Comparison of ENCODE assay signal across 11 cellular contexts in genomic region chr1:27598288-27598687, GRCh38. TPM values are rescaled to one million over a fixed set of nuclear protein-coding genes. Genes with fewer than 3 reads are reported as not detected.
DNase-seq lines count a peak whose midpoint lies in the region; TF ChIP-seq lines count a peak whose summit lies in the region.
"Had no signal": no experiment of that assay in that cellular context is flagged by ENCODE, and none has a peak within 500 bp of the region (broad histone marks: within the 10 kb centered on the region; RNA-seq: fewer than 3 reads in every experiment).

No MANE protein-coding gene starts in this region.

- 8% methylated on average over 2 of the region's 3 CpGs for WGBS in esophagus muscularis mucosa

- H3K27me3 Mint-ChIP-seq in T-helper 2 cell treated with Interferon-gamma antibody and Interleukin-4, amounts not matched to agents 5 μg/mL and 100 μg/mL, for 36 hours (ENCODE audit: low read depth), result no peaks in the 10 kb centered on the region

- peaks cover 33% of the 10 kb centered on the region for H3K4me1 Mint-ChIP-seq in T-helper 2 cell treated with Interferon-gamma antibody and Interleukin-4, amounts not matched to agents 5 μg/mL and 100 μg/mL, for 36 hours (ENCODE audit: low read depth)

- TF ChIP-seq EP300 in esophagus muscularis mucosa (IDR thresholded peaks at IDR 0.05), result no peak

- H3K36me3 Mint-ChIP-seq in T-helper 2 cell treated with Interferon-gamma antibody and Interleukin-4, amounts not matched to agents 5 μg/mL and 100 μg/mL, for 36 hours (ENCODE audit: low read depth), result no peaks in the 10 kb centered on the region
- H3K36me3 Mint-ChIP-seq: CD8-positive, alpha-beta T cell had no signal

- H3K9me3 ChIP-seq in esophagus muscularis mucosa (no peaks in the 10 kb centered on the region), osteoblast (ENCODE audit: low read depth, low read length) (no peaks in the 10 kb centered on the region)
- H3K9me3 ChIP-seq: neutrophil had no signal

- H3K79me2 ChIP-seq in osteoblast (ENCODE audit: insufficient read depth, low read length), result peaks cover 99% of the 10 kb centered on the region

- no peak overlapping the region for H3K4me3 Mint-ChIP-seq in T-helper 2 cell treated with Interferon-gamma antibody and Interleukin-4, amounts not matched to agents 5 μg/mL and 100 μg/mL, for 36 hours

- H3K4me1 ChIP-seq in esophagus muscularis mucosa (peaks cover 87 to 97% (median 95%) of the 10 kb centered on the region in 4 donors), osteoblast (ENCODE audit: insufficient read depth, low read length) (peaks cover 62% of the 10 kb centered on the region)

- H3K27me3 ChIP-seq in esophagus muscularis mucosa (no peaks in the 10 kb centered on the region), osteoblast (ENCODE audit: insufficient read depth, low read length) (no peaks in the 10 kb centered on the region)

- DNase-seq in AG20443 (ENCODE audit: low spot score) (peak; percentile 53), NCI-H82 treated with DMSO at 0.1 percent for 48 hours (lab: John Stamatoyannopoulos, UW; ENCODE audit: unreplicated experiment) (peak; percentile 50), esophagus muscularis mucosa (ENCODE audit: extremely low spot score) (no peak), osteoblast (ENCODE audit: insufficient read length, low spot score, missing footprints) (peak; percentile 93), DMS153 (lab: John Stamatoyannopoulos, UW) (no peak), cerebellar cortex (ENCODE audit: low spot score) (no peak), COLO829 (ENCODE audit: low spot score) (no peak)
- no peak for DNase-seq in T-helper 2 cell treated with Interferon-gamma antibody and Interleukin-4, amounts not matched to agents 5 μg/mL and 100 μg/mL, for 36 hours (ENCODE audit: low spot score)
- DNase-seq: CD8-positive, alpha-beta T cell; NCI-H2081 treated with DMSO at 0.1 percent for 48 hours had no signal

- TF ChIP-seq CTCF in esophagus muscularis mucosa (IDR thresholded peaks at IDR 0.05) (no peak), osteoblast (IDR thresholded peaks at IDR 0.05; ENCODE audit: extremely low read depth, low read depth, low read length) (no peak)

- peak overlapping the region; percentile 68 for H3K4me2 ChIP-seq in osteoblast (ENCODE audit: insufficient read depth, low read length)

- H3K27ac Mint-ChIP-seq in T-helper 2 cell treated with Interferon-gamma antibody and Interleukin-4, amounts not matched to agents 5 μg/mL and 100 μg/mL, for 36 hours, result no peak overlapping the region
- H3K27ac Mint-ChIP-seq: CD8-positive, alpha-beta T cell had no signal

- peak overlapping the region; percentile 96 to 99 (median 97) for H3K27ac ChIP-seq in esophagus muscularis mucosa (replicated peaks in 1 of 4)
- no peak overlapping the region for H3K27ac ChIP-seq in osteoblast (ENCODE audit: low read depth, low read length)
- H3K27ac ChIP-seq: neutrophil had no signal

- H3K4me3 ChIP-seq in esophagus muscularis mucosa (peak overlapping the region in 1 of 4 donors; percentile 15), osteoblast (ENCODE audit: insufficient read depth, low read length) (no peak overlapping the region)

- H3K36me3 ChIP-seq in esophagus muscularis mucosa, result no peaks in the 10 kb centered on the region
- H3K36me3 ChIP-seq in osteoblast (ENCODE audit: insufficient read depth, low read length), result no peaks in the 10 kb centered on the region
- H3K36me3 ChIP-seq: neutrophil had no signal

- no peaks in the 10 kb centered on the region for H3K9me3 Mint-ChIP-seq in T-helper 2 cell treated with Interferon-gamma antibody and Interleukin-4, amounts not matched to agents 5 μg/mL and 100 μg/mL, for 36 hours
- H3K9me3 Mint-ChIP-seq: CD8-positive, alpha-beta T cell had no signal

- intact Hi-C loops in esophagus muscularis mucosa (cut with DNase I), result no loop called here

- H4K20me1 ChIP-seq in osteoblast (ENCODE audit: insufficient read depth, low read length), result peaks cover 92% of the 10 kb centered on the region

- TF ChIP-seq POLR2A in esophagus muscularis mucosa (IDR thresholded peaks at IDR 0.05; ENCODE audit: low read depth), result no peak

- H2AFZ ChIP-seq in osteoblast (ENCODE audit: low read length), result no peak overlapping the region

RNA-seq across cellular contexts. Expression of gene AHDC1, which starts 5.7 kb away (rescaled TPM):
- total RNA-seq in esophagus muscularis mucosa (10 to 100 TPM; 14.7 to 54.3 (median 35.4) TPM), osteoblast (11.2 and 13.3 TPM in 2 replicates)

RNA-seq across cellular contexts. Expression of gene FGR, which starts 36.7 kb away (rescaled TPM):
- 10 to 100 TPM; 12.0 to 32.1 (median 12.6) TPM for total RNA-seq in esophagus muscularis mucosa
- total RNA-seq in osteoblast, result 0.29 and 0.36 TPM in 2 replicates

Comparison
In these comparisons a context has a peak if more than half of its experiments do, and no peak if none do; other contexts are left out.
1. DNase-seq: peak in AG20443 (single experiment), NCI-H82 treated with DMSO at 0.1 percent for 48 hours (single experiment) and osteoblast (single experiment); none in esophagus muscularis mucosa (single experiment), DMS153 (single experiment), cerebellar cortex (single experiment), T-helper 2 cell treated with Interferon-gamma antibody and Interleukin-4, amounts not matched to agents 5 μg/mL and 100 μg/mL, for 36 hours (single experiment) and COLO829 (single experiment).